In genomic region chr1:154951901-154952657, GRCh38 we compare ENCODE assay signal across 12 cellular contexts. TPM values are rescaled to one million over a fixed set of nuclear protein-coding genes. Genes with fewer than 3 reads are reported as not detected.
DNase-seq lines count a peak whose midpoint lies in the region; ATAC-seq and TF ChIP-seq lines count a peak whose summit lies in the region.
"Had no signal": no experiment of that assay in that cellular context is flagged by ENCODE, and none has a peak within 500 bp of the region (broad histone marks: within the 10 kb centered on the region; RNA-seq: fewer than 3 reads in every experiment).

No MANE protein-coding gene starts in this region.

- DNase-seq in Right ventricle myocardium inferior (ENCODE audit: missing footprints) (peak; percentile 66), right atrium auricular region (ENCODE audit: low spot score) (no peak), mesothelial cell of epicardium (ENCODE audit: low spot score in 2 of 2, unreplicated experiment in 2 of 2) (no peak), transverse colon (peak; percentile 48), kidney tubule cell (ENCODE audit: low spot score) (no peak), NCI-H2081 treated with DMSO at 0.1 percent for 48 hours (lab: John Stamatoyannopoulos, UW) (no peak), NOMO-1 treated with dmso at 0.1 percent for 144 hours (lab: John Stamatoyannopoulos, UW; ENCODE audit: unreplicated experiment) (no peak)
- DNase-seq: anterior cingulate cortex, heart right ventricle, HFFc6, trophoblast cell had no signal

- H3K4me1 ChIP-seq in right atrium auricular region (peaks cover 0 to 44% of the 10 kb centered on the region in 2 donors), transverse colon (peaks cover 20 to 48% (median 36%) of the 10 kb centered on the region in 4 donors)

- H3K27me3 ChIP-seq in right atrium auricular region (no peaks in the 10 kb centered on the region), transverse colon (no peaks in the 10 kb centered on the region)
- H3K27me3 ChIP-seq: heart right ventricle had no signal

- intact Hi-C loops in Right ventricle myocardium inferior (cut with DNase I) (no loop called here), transverse colon (cut with DNase I; ENCODE audit: low total_unique reads) (no loop called here)

- H3K36me3 ChIP-seq in right atrium auricular region (peaks cover 16% of the 10 kb centered on the region), transverse colon (peaks cover 0 to 10% (median 5%) of the 10 kb centered on the region in 4 donors)

- H3K27ac Mint-ChIP-seq in activated T-helper 17 cell treated with anti-CD3 and anti-CD28 coated beads, Interleukin-2, amount 50 U/mL, for 72 hours: peak overlapping the region; percentile 100
- H3K27ac Mint-ChIP-seq in mesothelial cell of epicardium: peak overlapping the region; percentile 2
- H3K27ac Mint-ChIP-seq: HFFc6 had no signal

- in situ Hi-C loops in transverse colon (cut with MboI; ENCODE audit: low pct_ligation_motif_present in 1 of 4, low pct_unique_long_range_greater_than_20kb in 1 of 4, low sequenced_read_pairs in 3 of 4): loop anchor here in 3 of 4 donors (25.0 kb wide), 1 partner anchor 110 kb away; the partner anchor contains the start of genes ADAM15 (in 3 of the 3) and EFNA4 (in 3 of the 3)

- H3K27ac ChIP-seq in right atrium auricular region (no peak overlapping the region), transverse colon (peak overlapping the region in 3 of 4 donors; percentile 13 to 55 (median 19))

- H3K9me3 ChIP-seq in right atrium auricular region: no peaks in the 10 kb centered on the region
- H3K9me3 ChIP-seq in transverse colon: no peaks in the 10 kb centered on the region
- H3K9me3 ChIP-seq: heart right ventricle had no signal

- ATAC-seq in Right ventricle myocardium inferior: no peak
- peak; percentile 57 for ATAC-seq in activated T-helper 17 cell treated with anti-CD3 and anti-CD28 coated beads, Interleukin-2, amount 50 U/mL, for 72 hours (replicated peaks)
- ATAC-seq: heart right ventricle had no signal

- H3K4me3 Mint-ChIP-seq in activated T-helper 17 cell treated with anti-CD3 and anti-CD28 coated beads, Interleukin-2, amount 50 U/mL, for 72 hours: peak overlapping the region; percentile 99
- H3K4me3 Mint-ChIP-seq in mesothelial cell of epicardium: no peak overlapping the region
- H3K4me3 Mint-ChIP-seq: HFFc6 had no signal

- H3K4me3 ChIP-seq in right atrium auricular region: no peak overlapping the region
- no peak overlapping the region for H3K4me3 ChIP-seq in transverse colon

- 62 to 92% methylated on average over 6 to 15 of the region's 15 CpGs for WGBS in transverse colon (ENCODE audit: low coverage in 1 of 2), 2 donors

- TF ChIP-seq CTCF in right atrium auricular region (IDR thresholded peaks at IDR 0.05) (no peak), mesothelial cell of epicardium (IDR thresholded peaks at IDR 0.05; ENCODE audit: unreplicated experiment) (no peak), transverse colon (IDR thresholded peaks at IDR 0.05) (no peak)

- H3K27me3 Mint-ChIP-seq in activated T-helper 17 cell treated with anti-CD3 and anti-CD28 coated beads, Interleukin-2, amount 50 U/mL, for 72 hours: no peaks in the 10 kb centered on the region
- H3K27me3 Mint-ChIP-seq in mesothelial cell of epicardium (ENCODE audit: low read depth): no peaks in the 10 kb centered on the region

- H3K4me1 Mint-ChIP-seq in activated T-helper 17 cell treated with anti-CD3 and anti-CD28 coated beads, Interleukin-2, amount 50 U/mL, for 72 hours: peaks cover 52% of the 10 kb centered on the region
- peaks cover 49% of the 10 kb centered on the region for H3K4me1 Mint-ChIP-seq in mesothelial cell of epicardium

- peaks cover 82% of the 10 kb centered on the region for H3K36me3 Mint-ChIP-seq in activated T-helper 17 cell treated with anti-CD3 and anti-CD28 coated beads, Interleukin-2, amount 50 U/mL, for 72 hours (ENCODE audit: low read depth)
- peaks cover 11% of the 10 kb centered on the region for H3K36me3 Mint-ChIP-seq in mesothelial cell of epicardium

- no peaks in the 10 kb centered on the region for H3K9me3 Mint-ChIP-seq in activated T-helper 17 cell treated with anti-CD3 and anti-CD28 coated beads, Interleukin-2, amount 50 U/mL, for 72 hours
- H3K9me3 Mint-ChIP-seq in mesothelial cell of epicardium: no peaks in the 10 kb centered on the region
- H3K9me3 Mint-ChIP-seq: HFFc6 had no signal

- TF ChIP-seq POLR2A in transverse colon (IDR thresholded peaks at IDR 0.05): no peak

- no peak for TF ChIP-seq EP300 in transverse colon (IDR thresholded peaks at IDR 0.05; ENCODE audit: low read depth)

RNA-seq across cellular contexts. Expression of gene PBXIP1, which starts 3.8 kb away (rescaled TPM):
- total RNA-seq in Right ventricle myocardium inferior (55.9 TPM), right atrium auricular region (100 to 1,000 TPM in 1 of 2 donors, 10 to 100 TPM in 1; 81.4 to 101 TPM), mesothelial cell of epicardium (53.8 to 56.2 TPM (median 56.2 TPM) in 3 replicates), transverse colon (10 to 100 TPM; 54.1 to 94.1 (median 83.6) TPM)
- total RNA-seq in activated T-helper 17 cell treated with anti-CD3 and anti-CD28 coated beads, Interleukin-2, amount 50 U/mL, for 72 hours: 100 to 1,000 TPM in 1 of 2 donors, 10 to 100 TPM in 1; 61.9 to 118 TPM

RNA-seq across cellular contexts. Expression of gene PYGO2, which starts 9.5 kb away (rescaled TPM):
- total RNA-seq in Right ventricle myocardium inferior (16.0 TPM), right atrium auricular region (10 to 100 TPM; 13.9 to 18.4 TPM), mesothelial cell of epicardium (43.8 to 47.3 TPM (median 44.6 TPM) in 3 replicates), transverse colon (10 to 100 TPM; 23.3 to 63.7 (median 29.0) TPM)
- 10 to 100 TPM; 35.6 to 39.2 TPM for total RNA-seq in activated T-helper 17 cell treated with anti-CD3 and anti-CD28 coated beads, Interleukin-2, amount 50 U/mL, for 72 hours

RNA-seq across cellular contexts. Expression of gene PMVK, which starts 15.6 kb away (rescaled TPM):
- total RNA-seq in Right ventricle myocardium inferior (71.1 TPM), right atrium auricular region (10 to 100 TPM; 15.7 to 21.2 TPM), mesothelial cell of epicardium (19.7 to 21.2 TPM (median 20.5 TPM) in 3 replicates), transverse colon (10 to 100 TPM in 3 of 4 donors, 1 to 10 TPM in 1; 6.0 to 19.9 (median 13.1) TPM)
- 10 to 100 TPM; 38.6 to 66.9 TPM for total RNA-seq in activated T-helper 17 cell treated with anti-CD3 and anti-CD28 coated beads, Interleukin-2, amount 50 U/mL, for 72 hours

RNA-seq across cellular contexts. Expression of gene SHC1, which starts 18.5 kb away (rescaled TPM):
- total RNA-seq in Right ventricle myocardium inferior (60.4 TPM), right atrium auricular region (10 to 100 TPM; 69.5 to 80.5 TPM), mesothelial cell of epicardium (115 to 132 TPM (median 117 TPM) in 3 replicates), transverse colon (100 to 1,000 TPM in 2 of 4 donors, 10 to 100 TPM in 2; 71.1 to 149 (median 92.0) TPM)
- 10 to 100 TPM; 60.9 to 62.0 TPM for total RNA-seq in activated T-helper 17 cell treated with anti-CD3 and anti-CD28 coated beads, Interleukin-2, amount 50 U/mL, for 72 hours

RNA-seq across cellular contexts. Expression of gene CKS1B, which starts 22.4 kb away (rescaled TPM):
- total RNA-seq in Right ventricle myocardium inferior: 22.2 TPM
- 10 to 100 TPM; 20.0 to 23.8 TPM for total RNA-seq in right atrium auricular region
- 100 to 1,000 TPM; 162 to 188 TPM for total RNA-seq in activated T-helper 17 cell treated with anti-CD3 and anti-CD28 coated beads, Interleukin-2, amount 50 U/mL, for 72 hours
- 64.0 to 70.9 TPM (median 68.2 TPM) in 3 replicates for total RNA-seq in mesothelial cell of epicardium
- total RNA-seq in transverse colon: 10 to 100 TPM in 3 of 4 donors, not detected in 1; 28.9 to 41.4 (median 35.2) TPM

Comparison
In these comparisons a context has a peak if more than half of its experiments do, and no peak if none do; other contexts are left out.
1. DNase-seq: peak in Right ventricle myocardium inferior (single experiment) and transverse colon (single experiment); none in right atrium auricular region (single experiment), mesothelial cell of epicardium (0 of 2), kidney tubule cell (single experiment), NCI-H2081 treated with DMSO at 0.1 percent for 48 hours (single experiment) and NOMO-1 treated with dmso at 0.1 percent for 144 hours (single experiment).
2. H3K27ac ChIP-seq: peak in transverse colon (3 of 4); none in right atrium auricular region (0 of 2).